20 cellular contexts compared by ENCODE assay signal in genomic region chr2:239967244-239968036, GRCh38. TPM values are rescaled to one million over a fixed set of nuclear protein-coding genes. Genes with fewer than 3 reads are reported as not detected.
DNase-seq lines count a peak whose midpoint lies in the region; ATAC-seq, FAIRE-seq and TF ChIP-seq lines count a peak whose summit lies in the region.
"Had no signal": no experiment of that assay in that cellular context is flagged by ENCODE, and none has a peak within 500 bp of the region (broad histone marks: within the 10 kb centered on the region; RNA-seq: fewer than 3 reads in every experiment).

No MANE protein-coding gene starts in this region.

- no peak overlapping the region for H2AFZ ChIP-seq in GM12878 (ENCODE audit: control insufficient read depth, low read depth, low read length)
- H2AFZ ChIP-seq in mesenchymal stem cell (ENCODE audit: low read depth, low read length), result no peak overlapping the region

- RAD21 ChIA-PET in GM12878 (lab: Charles Lee; ENCODE audit: unreplicated experiment), result no interaction called here

- H3K4me3 ChIP-seq in RWPE2 (ENCODE audit: severe bottlenecking) (no peak overlapping the region), GM12878 (no peak overlapping the region), mesenchymal stem cell (ENCODE audit: insufficient read depth in 1 of 2, low read depth in 1 of 2, low read length in 2 of 2) (peak overlapping the region in 1 of 2 experiments; percentile 7), testis (no peak overlapping the region)
- H3K4me3 ChIP-seq: BLaER1 treated with 17β-estradiol and CSF1 and Interleukin-3, amounts not matched to agents 10 nM and 100 nM; K562; MG63; Peyer's patch had no signal

- intact Hi-C loops in GM12878 (cut with micrococcal nuclease; ENCODE audit: unreplicated experiment) (no loop called here), testis (cut with DNase I; ENCODE audit: low total_unique reads) (no loop called here)

- H3K27me3 ChIP-seq in RWPE2 (ENCODE audit: insufficient read depth, poor library complexity, severe bottlenecking), result no peaks in the 10 kb centered on the region
- H3K27me3 ChIP-seq in GM12878 (replicated peaks in 1 of 2; ENCODE audit: control insufficient read depth in 2 of 2, insufficient read depth in 2 of 2, low read length in 1 of 2), result no peaks in the 10 kb centered on the region
- H3K27me3 ChIP-seq in mesenchymal stem cell (ENCODE audit: control insufficient read depth in 1 of 2, insufficient read depth in 1 of 2, low read length in 2 of 2), result no peaks in the 10 kb centered on the region
- H3K27me3 ChIP-seq in testis, result no peaks in the 10 kb centered on the region
- H3K27me3 ChIP-seq: BLaER1 treated with 17β-estradiol and CSF1 and Interleukin-3, amounts not matched to agents 10 nM and 100 nM; MG63; Peyer's patch had no signal

- TF ChIP-seq POLR2A in GM12878 (IDR thresholded peaks at IDR 0.05; ENCODE audit: low read depth, low read length), result no peak
- TF ChIP-seq POLR2A in testis (IDR thresholded peaks at IDR 0.05), result no peak

- no peak for TF ChIP-seq CTCF in RWPE2 (IDR thresholded peaks at IDR 0.05; ENCODE audit: poor library complexity, severe bottlenecking)
- TF ChIP-seq CTCF in GM12878 (IDR thresholded peaks at IDR 0.05 in 2 of 3, conservative IDR thresholded peaks at IDR 0.05 in 1 of 3; ENCODE audit: control insufficient read depth in 2 of 3, extremely low read depth in 1 of 3, insufficient read depth in 1 of 3, low read depth in 3 of 3, low read length in 3 of 3), result no peak
- TF ChIP-seq CTCF in testis (IDR thresholded peaks at IDR 0.05), result no peak

- in situ Hi-C loops in GM12878 (cut with MboI), result no loop called here

- no peak overlapping the region for H3K4ac ChIP-seq in mesenchymal stem cell (ENCODE audit: low read depth in 1 of 2, low read length in 2 of 2)

- H2BK12ac ChIP-seq in mesenchymal stem cell (ENCODE audit: low read length in 2 of 2), result no peak overlapping the region

- no peak overlapping the region for H2BK15ac ChIP-seq in mesenchymal stem cell (ENCODE audit: low read depth, poor library complexity, severe bottlenecking)

- peak overlapping the region; percentile 63 for H3K27ac ChIP-seq in RWPE2 (ENCODE audit: poor library complexity, severe bottlenecking)
- no peak overlapping the region for H3K27ac ChIP-seq in GM12878 (ENCODE audit: control insufficient read depth, insufficient read depth)
- H3K27ac ChIP-seq in mesenchymal stem cell (ENCODE audit: low read length, poor library complexity, severe bottlenecking), result no peak overlapping the region
- peak overlapping the region in 1 of 2 donors; percentile 54 for H3K27ac ChIP-seq in testis
- H3K27ac ChIP-seq: BLaER1 treated with 17β-estradiol and CSF1 and Interleukin-3, amounts not matched to agents 10 nM and 100 nM; HL-60; Peyer's patch had no signal

- FAIRE-seq in GM12878 (lab: Jason Lieb, UNC), result no peak
- FAIRE-seq: H54, HepG2, K562 had no signal

- H4K8ac ChIP-seq in mesenchymal stem cell (ENCODE audit: low read length), result no peak overlapping the region

- POLR2A ChIA-PET in GM12878 (lab: Charles Lee), result no interaction called here

- DNase-seq in RWPE2 (ENCODE audit: low spot score) (no peak), GM12878 (ENCODE audit: low read depth, low spot score) (no peak), mesenchymal stem cell (no peak), testis (peak; percentile 69), superior temporal gyrus (ENCODE audit: extremely low spot score) (no peak)
- DNase-seq: CD4-positive, alpha-beta memory T cell; GDM1; MG63; NCI-H1417; NCI-H1694 treated with DMSO at 0.1 percent for 48 hours; NCI-H446; NCI-H526; Peyer's patch had no signal

- H3K23ac ChIP-seq in mesenchymal stem cell (ENCODE audit: low read length in 2 of 2), result no peak overlapping the region

- no peak for TF ChIP-seq EP300 in GM12878 (IDR thresholded peaks at IDR 0.05; ENCODE audit: borderline replicate concordance in 1 of 2, control insufficient read depth in 1 of 2, low read depth in 2 of 2, low read length in 2 of 2)

- H4K91ac ChIP-seq in mesenchymal stem cell (ENCODE audit: low read length), result no peak overlapping the region

- H3K79me2 ChIP-seq in GM12878 (ENCODE audit: control insufficient read depth, insufficient read depth, low read length), result no peaks in the 10 kb centered on the region

- no peak overlapping the region for H3K18ac ChIP-seq in mesenchymal stem cell (ENCODE audit: low read depth in 1 of 2, low read length in 2 of 2)

- CTCF ChIA-PET in GM12878 (lab: Yijun Ruan, JAX), result no interaction called here

- WGBS in GM12878 (ENCODE audit: insufficient coverage, insufficient replicate concordance, low lambda C conversion rate, missing lambda C conversion rate), result 96% methylated on average over 18 of the region's 18 CpGs
- WGBS in mesenchymal stem cell, result 94% methylated on average over 18 of the region's 18 CpGs
- 76 to 84% methylated on average over 17 to 18 of the region's 18 CpGs for WGBS in testis, 2 donors

- no peak overlapping the region for H3K14ac ChIP-seq in mesenchymal stem cell (ENCODE audit: low read length in 2 of 2)

- H3K9ac ChIP-seq in GM12878 (ENCODE audit: control insufficient read depth, insufficient read depth, low read length) (no peak overlapping the region), mesenchymal stem cell (ENCODE audit: low read length) (peak overlapping the region; percentile 34)
- H3K9ac ChIP-seq: BLaER1 treated with 17β-estradiol and CSF1 and Interleukin-3, amounts not matched to agents 10 nM and 100 nM had no signal

- TF ChIP-seq RAD21 in GM12878 (IDR thresholded peaks at IDR 0.05; ENCODE audit: insufficient read depth, low read depth, low read length), result no peak

- no peak overlapping the region for H2AK5ac ChIP-seq in mesenchymal stem cell (ENCODE audit: low read length, severe bottlenecking)

- H3K4me1 ChIP-seq in RWPE2 (ENCODE audit: insufficient read depth, poor library complexity, severe bottlenecking) (peaks cover 15% of the 10 kb centered on the region), GM12878 (ENCODE audit: control insufficient read depth, insufficient read depth, low read length) (no peaks in the 10 kb centered on the region), mesenchymal stem cell (ENCODE audit: control insufficient read depth, insufficient read depth, low read depth, low read length) (peaks cover 2% of the 10 kb centered on the region), testis (peaks cover 9% of the 10 kb centered on the region)
- H3K4me1 ChIP-seq: Peyer's patch had no signal

- H3K79me1 ChIP-seq in mesenchymal stem cell (replicated peaks; ENCODE audit: low read length, poor library complexity, severe bottlenecking), result peaks cover 22% of the 10 kb centered on the region

- H3K9me3 ChIP-seq in RWPE2 (ENCODE audit: severe bottlenecking) (no peaks in the 10 kb centered on the region), GM12878 (replicated peaks; ENCODE audit: control insufficient read depth, insufficient read depth, low read length) (peaks cover 9% of the 10 kb centered on the region; the same call in 2 of the 3 replicates), mesenchymal stem cell (ENCODE audit: control insufficient read depth, low read length) (peaks cover 34% of the 10 kb centered on the region), testis (no peaks in the 10 kb centered on the region)

- ATAC-seq in RWPE2 (ENCODE audit: low read depth) (no peak), GM12878 (no peak), HG03354 (IDR thresholded peaks at IDR 0.05; ENCODE audit: poor library complexity, severe bottlenecking, unreplicated experiment) (no peak), GM18520 (IDR thresholded peaks at IDR 0.05; ENCODE audit: unreplicated experiment) (no peak)
- ATAC-seq: HepG2, K562 had no signal

- BruUV-seq in GM12878 (replicated peaks; lab: Mats Ljungman, UMichigan), result no TSS peak

- no peak overlapping the region for H2BK5ac ChIP-seq in mesenchymal stem cell (ENCODE audit: low read depth, low read length, poor library complexity, severe bottlenecking)

- H3K4me2 ChIP-seq in GM12878 (ENCODE audit: control insufficient read depth, insufficient read depth) (no peak overlapping the region), mesenchymal stem cell (ENCODE audit: low read length, poor library complexity, severe bottlenecking) (no peak overlapping the region)
- H3K4me2 ChIP-seq: BLaER1 treated with 17β-estradiol and CSF1 and Interleukin-3, amounts not matched to agents 10 nM and 100 nM had no signal

- SMC1A ChIA-PET in GM12878 (lab: Charles Lee; ENCODE audit: uncharacterized antibody, unreplicated experiment), result no interaction called here

- H2BK120ac ChIP-seq in mesenchymal stem cell (ENCODE audit: low read depth, low read length), result no peak overlapping the region

- H3K36me3 ChIP-seq in RWPE2 (ENCODE audit: low read depth) (peaks cover 32% of the 10 kb centered on the region), GM12878 (ENCODE audit: control insufficient read depth in 2 of 2, insufficient read depth in 2 of 2, low read length in 1 of 2) (peaks cover 28 to 30% of the 10 kb centered on the region in 2 experiments), mesenchymal stem cell (ENCODE audit: control insufficient read depth in 1 of 2, insufficient read depth in 2 of 2, low read depth in 1 of 2, low read length in 2 of 2) (peaks cover 62 to 73% of the 10 kb centered on the region in 2 experiments), testis (ENCODE audit: low read depth, missing control alignments) (no peaks in the 10 kb centered on the region)

- no peaks in the 10 kb centered on the region for H4K20me1 ChIP-seq in GM12878 (ENCODE audit: control insufficient read depth, insufficient read depth)

RNA-seq across cellular contexts. Expression of gene NDUFA10, which starts 57.7 kb away (rescaled TPM):
- 127 and 130 TPM in 2 replicates for total RNA-seq in GM12878 (2013; cell fraction: nucleolus; rRNA removed)
- 149 and 172 TPM in 2 replicates for total RNA-seq in GM12878 (2014; rRNA removed)
- 104 and 106 TPM in 2 replicates for total RNA-seq in GM12878 (2014; rRNA removed; fragmentation: Illumina TruSeq; extraction: Trizol)
- 144 and 147 TPM in 2 replicates for total RNA-seq in GM12878 (2021)
- polyA plus RNA-seq in GM12878 (2011; ENCODE audit: low read depth), result 69.0 TPM
- 123 and 160 TPM in 2 replicates for polyA plus RNA-seq in GM12878 (2011; rRNA removed)
- polyA plus RNA-seq in GM12878 (2011; cell fraction: cytosol; rRNA removed), result 136 and 189 TPM in 2 replicates
- polyA plus RNA-seq in GM12878 (2011; cell fraction: nucleus; rRNA removed), result 136 and 144 TPM in 2 replicates
- 111 and 123 TPM in 2 replicates for polyA plus RNA-seq in GM12878 (2012)
- polyA plus RNA-seq in GM12878 (2014; fragmentation: Illumina TruSeq; extraction: Trizol), result 112 and 116 TPM in 2 replicates
- 100 to 1,000 TPM in 1 of 2 experiments, 10 to 100 TPM in 1; 44.1 to 133 TPM for polyA plus RNA-seq in GM12878 (2014; fragmentation: Nextera tagmentation; extraction: Ambion mirVana)
- 155 and 169 TPM in 2 replicates for polyA plus RNA-seq in GM12878 (2014; rRNA removed)
- polyA plus RNA-seq in GM12878 (2016; fragmentation: Nextera tagmentation; extraction: Ambion mirVana), result 100 to 1,000 TPM; 215 to 216 TPM
- polyA minus RNA-seq in GM12878 (2011; rRNA and poly(A)+ RNA removed), result 112 and 114 TPM in 2 replicates
- polyA minus RNA-seq in GM12878 (2011; cell fraction: cytosol; rRNA and poly(A)+ RNA removed), result 17.8 and 26.2 TPM in 2 replicates
- 49.6 and 87.2 TPM in 2 replicates for polyA minus RNA-seq in GM12878 (2011; cell fraction: nucleus; rRNA and poly(A)+ RNA removed)
- polyA plus RNA-seq in mesenchymal stem cell (2013, experiment 1 of 2), result 103 TPM
- polyA plus RNA-seq in mesenchymal stem cell (2013, experiment 2 of 2), result 102 TPM
- 100 to 1,000 TPM; 139 to 165 TPM for total RNA-seq in testis
- polyA plus RNA-seq in testis (ENCODE audit: insufficient read depth, low read depth, low replicate concordance), result 108 TPM
